29 cellular contexts compared by ENCODE assay signal in genomic region chr14:34198096-34198495, GRCh38.
"Had no signal": no experiment of that assay in that cellular context is flagged by ENCODE, and none has a peak within 500 bp of the region (broad histone marks: within the 10 kb centered on the region; RNA-seq: fewer than 3 reads in every experiment).

No MANE protein-coding gene starts in this region.

- H3K4me1 ChIP-seq: parathyroid adenoma, psoas muscle, thyroid gland, upper lobe of left lung, uterus had no signal

- H3K4me3 Mint-ChIP-seq: naive B cell; naive thymus-derived CD8-positive, alpha-beta T cell; natural killer cell treated with Interleukin-12 subunit alpha and Interleukin-12 subunit beta and Interleukin-15 and Interleukin-18, amount 100 ng/mL, for 72 hours; nephron progenitor cell; neural crest cell; stimulated activated effector memory CD8-positive, alpha-beta T cell treated with anti-CD3 and anti-CD28 coated beads, Interleukin-12 subunit alpha, Interleukin-12 subunit beta, amount 100 ng/mL, for 72 hours; stimulated activated naive B cell treated with anti-CD40 and anti-IgM and Interleukin-4, amounts not matched to agents 10 μg/mL and 1 μg/mL and 100 μg/mL, for 72 hours; stimulated activated naive CD8-positive, alpha-beta T cell treated with anti-CD3 and anti-CD28 coated beads, Interleukin-15, Interleukin-2, amounts not matched to agents 100 ng/mL and 50 ng/mL, for 24 hours had no signal

- DNase-seq: naive B cell; naive thymus-derived CD8-positive, alpha-beta T cell; nephron progenitor cell; occipital lobe; ovary; posterior cingulate gyrus; psoas muscle; right cardiac atrium; stimulated activated CD4-positive, alpha-beta T cell treated with anti-CD3 and anti-CD28 coated beads, Interleukin-15, amount 100 ng/mL, for 24 hours; stimulated activated CD4-positive, alpha-beta T cell treated with anti-CD3 and anti-CD28 coated beads, Interleukin-2, amount 100 ng/mL, for 24 hours; stimulated activated CD4-positive, alpha-beta T cell treated with anti-CD3 and anti-CD28 coated beads, Interleukin-2, amount 100 ng/mL, for 48 hours; stimulated activated CD4-positive, alpha-beta T cell treated with anti-CD3 and anti-CD28 coated beads, Interleukin-4, amount 100 ng/mL, for 24 hours; stimulated activated naive B cell treated with anti-CD40 and anti-IgM and Interleukin-4, amounts not matched to agents 10 μg/mL and 1 μg/mL and 100 μg/mL, for 72 hours; stimulated activated naive CD4-positive, alpha-beta T cell treated with Interleukin-2 at 50 U/mL for 16 hours; stomach; thyroid gland; trophoblast cell; upper lobe of left lung; uterus had no signal

- H3K9me3 ChIP-seq: ovary, psoas muscle, stomach, thoracic aorta, thyroid gland, tibial nerve, upper lobe of left lung, uterus had no signal

- ATAC-seq: naive thymus-derived CD8-positive, alpha-beta T cell; natural killer cell treated with Interleukin-12 subunit alpha and Interleukin-12 subunit beta and Interleukin-15 and Interleukin-18, amount 100 ng/mL, for 72 hours; psoas muscle; right cardiac atrium; sciatic nerve; stimulated activated effector memory CD8-positive, alpha-beta T cell treated with anti-CD3 and anti-CD28 coated beads, Interleukin-12 subunit alpha, Interleukin-12 subunit beta, amount 100 ng/mL, for 72 hours; stimulated activated naive B cell treated with anti-CD40 and anti-IgM and Interleukin-4, amounts not matched to agents 10 μg/mL and 1 μg/mL and 100 μg/mL, for 72 hours had no signal

- H3K9me3 Mint-ChIP-seq: natural killer cell treated with Interleukin-12 subunit alpha and Interleukin-12 subunit beta and Interleukin-15 and Interleukin-18, amount 100 ng/mL, for 72 hours; neural crest cell; stimulated activated naive CD8-positive, alpha-beta T cell treated with anti-CD3 and anti-CD28 coated beads, Interleukin-15, Interleukin-2, amounts not matched to agents 100 ng/mL and 50 ng/mL, for 24 hours had no signal

- H3K79me2 ChIP-seq: parathyroid adenoma had no signal

- H3K9ac ChIP-seq: parathyroid adenoma had no signal

- H3K27ac ChIP-seq: ovary, parathyroid adenoma, psoas muscle, skin epidermis, stomach, thoracic aorta, thyroid gland, tibial nerve, upper lobe of left lung, uterus had no signal

- H2AFZ ChIP-seq: parathyroid adenoma had no signal

- H3K36me3 ChIP-seq: ovary, stomach, thoracic aorta, thyroid gland, tibial nerve, upper lobe of left lung, uterus had no signal

- H3K27me3 ChIP-seq: ovary, stomach, thyroid gland, tibial nerve, upper lobe of left lung, uterus had no signal

- H3K4me3 ChIP-seq: ovary, psoas muscle, skin epidermis, stomach, thoracic aorta, thyroid gland, tibial nerve, upper lobe of left lung, uterus had no signal

- H3K4me1 Mint-ChIP-seq: naive B cell; naive thymus-derived CD8-positive, alpha-beta T cell; nephron progenitor cell; stimulated activated naive B cell treated with anti-CD40 and anti-IgM and Interleukin-4, amounts not matched to agents 10 μg/mL and 1 μg/mL and 100 μg/mL, for 72 hours had no signal

- H3K27ac Mint-ChIP-seq: naive B cell; naive thymus-derived CD8-positive, alpha-beta T cell; natural killer cell treated with Interleukin-12 subunit alpha and Interleukin-12 subunit beta and Interleukin-15 and Interleukin-18, amount 100 ng/mL, for 72 hours; nephron progenitor cell; progenitor cell of endocrine pancreas; stimulated activated effector memory CD8-positive, alpha-beta T cell treated with anti-CD3 and anti-CD28 coated beads, Interleukin-12 subunit alpha, Interleukin-12 subunit beta, amount 100 ng/mL, for 72 hours; stimulated activated naive B cell treated with anti-CD40 and anti-IgM and Interleukin-4, amounts not matched to agents 10 μg/mL and 1 μg/mL and 100 μg/mL, for 72 hours; stimulated activated naive CD8-positive, alpha-beta T cell treated with anti-CD3 and anti-CD28 coated beads, Interleukin-15, Interleukin-2, amounts not matched to agents 100 ng/mL and 50 ng/mL, for 24 hours had no signal

- H3K36me3 Mint-ChIP-seq: naive B cell; naive thymus-derived CD8-positive, alpha-beta T cell; natural killer cell treated with Interleukin-12 subunit alpha and Interleukin-12 subunit beta and Interleukin-15 and Interleukin-18, amount 100 ng/mL, for 72 hours; stimulated activated naive B cell treated with anti-CD40 and anti-IgM and Interleukin-4, amounts not matched to agents 10 μg/mL and 1 μg/mL and 100 μg/mL, for 72 hours had no signal
